ENCODE assay signal across 8 cellular contexts in genomic region chr17:28725166-28725659, GRCh38. TPM values are rescaled to one million over a fixed set of nuclear protein-coding genes. Genes with fewer than 3 reads are reported as not detected.
DNase-seq lines count a peak whose midpoint lies in the region; ATAC-seq and TF ChIP-seq lines count a peak whose summit lies in the region.

No MANE protein-coding gene starts in this region.

- peaks cover 0 to 4% (median 0%) of the 10 kb centered on the region in 5 experiments for H3K9me3 Mint-ChIP-seq in brain

- peak; percentile 76 for DNase-seq in A673 (ENCODE audit: low spot score)
- DNase-seq in lower lobe of right lung = no peak
- no peak for DNase-seq in Ammon's horn (ENCODE audit: low spot score)

- H2AFZ ChIP-seq in OCI-LY1 (ENCODE audit: low read length) = no peak overlapping the region

- CTCF ChIA-PET in A673 (lab: Charles Lee) = interaction anchor here (1.0 to 3.4 kb wide), 4 partner anchors 23 to 188 kb away, joined by 3 to 82 read pairs (median 8); no protein-coding TSS in a partner anchor

- H3K27ac Mint-ChIP-seq in brain = peak overlapping the region; percentile 79 to 92 (median 83)

- H3K79me2 ChIP-seq in OCI-LY1 (ENCODE audit: insufficient read depth, low read length) = peaks cover 15% of the 10 kb centered on the region

- POLR2A ChIA-PET in A673 (lab: Charles Lee; ENCODE audit: low non-redundant PET) = interaction anchor here (0.7 kb wide), 1 partner anchor 36 kb away, joined by 3 read pairs; no protein-coding TSS in a partner anchor

- H3K9me3 ChIP-seq in A673 (ENCODE audit: low read depth, low read length, poor library complexity, severe bottlenecking) = no peaks in the 10 kb centered on the region
- no peaks in the 10 kb centered on the region for H3K9me3 ChIP-seq in OCI-LY1 (ENCODE audit: low read length)
- H3K9me3 ChIP-seq in lower lobe of right lung = no peaks in the 10 kb centered on the region

- peak overlapping the region; percentile 59 for H3K4me3 ChIP-seq in A673 (ENCODE audit: low read depth, low read length, poor library complexity, severe bottlenecking)
- peak overlapping the region; percentile 83 for H3K4me3 ChIP-seq in GM12875 (ENCODE audit: low read depth, low read length)
- H3K4me3 ChIP-seq in OCI-LY1 (ENCODE audit: low read depth, low read length, poor library complexity, severe bottlenecking) = peak overlapping the region; percentile 66
- H3K4me3 ChIP-seq in lower lobe of right lung = peak overlapping the region; percentile 85

- H3K4me3 Mint-ChIP-seq in brain = peak overlapping the region; percentile 82 to 98 (median 85)

- H3K4me1 ChIP-seq in A673 (ENCODE audit: insufficient read depth, low read length, poor library complexity, severe bottlenecking) (peaks cover 48% of the 10 kb centered on the region), OCI-LY1 (ENCODE audit: insufficient read depth, low read length, severe bottlenecking) (peaks cover 64% of the 10 kb centered on the region), lower lobe of right lung (peaks cover 79% of the 10 kb centered on the region)

- peaks cover 20% of the 10 kb centered on the region for H3F3A ChIP-seq in OCI-LY1 (ENCODE audit: insufficient read depth, low read length)

- peaks cover 70% of the 10 kb centered on the region for H3K4me1 Mint-ChIP-seq in brain

- no peaks in the 10 kb centered on the region for H3K9me2 ChIP-seq in OCI-LY1 (ENCODE audit: low read depth, low read length)

- BruUV-seq in A673 (replicated peaks; lab: Mats Ljungman, UMichigan) = TSS peak; percentile 55

- H3K36me3 Mint-ChIP-seq in brain = peaks cover 35% of the 10 kb centered on the region

- H3K36me3 ChIP-seq in A673 (ENCODE audit: insufficient read depth, low read length, poor library complexity, severe bottlenecking) (peaks cover 49% of the 10 kb centered on the region), OCI-LY1 (ENCODE audit: insufficient read depth, low read length) (peaks cover 53% of the 10 kb centered on the region), lower lobe of right lung (peaks cover 39% of the 10 kb centered on the region)

- intact Hi-C loops in A673 (cut with micrococcal nuclease; ENCODE audit: unreplicated experiment) (loop anchor here (2.0 to 5.0 kb wide), 2 partner anchors 172 to 192 kb away; partner anchors contain the start of gene FLOT2), lower lobe of right lung (cut with DNase I) (no loop called here)

- ATAC-seq in lower lobe of right lung (no peak), HG02852 (IDR thresholded peaks at IDR 0.05; ENCODE audit: unreplicated experiment) (no peak), GM19351 (IDR thresholded peaks at IDR 0.05; ENCODE audit: unreplicated experiment) (no peak)

- no peak for TF ChIP-seq CTCF in A673 (conservative IDR thresholded peaks at IDR 0.05; ENCODE audit: low read depth, low read length)
- TF ChIP-seq CTCF in GM12875 (IDR thresholded peaks at IDR 0.05; ENCODE audit: borderline replicate concordance, insufficient read depth, low read depth, low read length) = 0 out of 2 replicates have a peak, but pooled peaks have one; percentile 17
- 0 out of 2 replicates have a peak, but pooled peaks have one; percentile 11 for TF ChIP-seq CTCF in OCI-LY1 (IDR thresholded peaks at IDR 0.05; ENCODE audit: low read length)
- TF ChIP-seq CTCF in brain (conservative IDR thresholded peaks at IDR 0.05) = peak in 1 of 2 experiments; percentile 11
- no peak for TF ChIP-seq CTCF in lower lobe of right lung (IDR thresholded peaks at IDR 0.05)

- peaks cover 19% of the 10 kb centered on the region for H3K27me3 Mint-ChIP-seq in brain

- no peaks in the 10 kb centered on the region for H4K20me1 ChIP-seq in OCI-LY1 (ENCODE audit: insufficient read depth, low read length)

- peak overlapping the region; percentile 79 for H3K27ac ChIP-seq in A673 (ENCODE audit: low read depth, low read length, poor library complexity, severe bottlenecking)
- H3K27ac ChIP-seq in OCI-LY1 (ENCODE audit: low read depth, low read length, poor library complexity, severe bottlenecking) = peak overlapping the region; percentile 89
- H3K27ac ChIP-seq in lower lobe of right lung = peak overlapping the region; percentile 81

- H3K27me3 ChIP-seq in A673 (replicated peaks; ENCODE audit: insufficient read depth, low read depth, low read length, poor library complexity) (no peaks in the 10 kb centered on the region), OCI-LY1 (ENCODE audit: insufficient read depth, low read length) (no peaks in the 10 kb centered on the region), lower lobe of right lung (ENCODE audit: low read depth) (no peaks in the 10 kb centered on the region)

- peak overlapping the region; percentile 87 for H3K4me2 ChIP-seq in OCI-LY1 (ENCODE audit: low read length)

- peak overlapping the region; percentile 73 for H3K9ac ChIP-seq in OCI-LY1 (ENCODE audit: low read length)

RNA-seq across cellular contexts. Expression of gene TLCD1, which starts 0.8 kb away (rescaled TPM):
- 3.8 and 7.8 TPM in 2 replicates for total RNA-seq in A673 (2021)
- polyA plus RNA-seq in brain (ENCODE audit: insufficient read depth, low read depth, low replicate concordance) = 7.0 TPM
- total RNA-seq in lower lobe of right lung = 19.8 TPM

RNA-seq across cellular contexts. Expression of gene NEK8, which starts 3.4 kb away (rescaled TPM):
- total RNA-seq in A673 (2021) = 3.9 and 4.2 TPM in 2 replicates
- polyA plus RNA-seq in brain (ENCODE audit: insufficient read depth, low read depth, low replicate concordance) = 2.1 TPM
- total RNA-seq in lower lobe of right lung = 11.3 TPM

RNA-seq across cellular contexts. Expression of gene RPL23A, which starts 5.4 kb away (rescaled TPM):
- 1,563 and 1,683 TPM in 2 replicates for total RNA-seq in A673 (2021)
- 1,609 TPM for polyA plus RNA-seq in brain (ENCODE audit: insufficient read depth, low read depth, low replicate concordance)
- total RNA-seq in lower lobe of right lung = 1,156 TPM

RNA-seq across cellular contexts. Expression of gene RAB34, which starts 7.5 kb away (rescaled TPM):
- 158 and 165 TPM in 2 replicates for total RNA-seq in A673 (2021)
- polyA plus RNA-seq in brain (ENCODE audit: insufficient read depth, low read depth, low replicate concordance) = 41.9 TPM
- total RNA-seq in lower lobe of right lung = 62.3 TPM

RNA-seq across cellular contexts. Expression of gene PROCA1, which starts 13.5 kb away (rescaled TPM):
- total RNA-seq in A673 (2021) = 4.6 and 7.8 TPM in 2 replicates
- 8.8 TPM for polyA plus RNA-seq in brain (ENCODE audit: insufficient read depth, low read depth, low replicate concordance)
- total RNA-seq in lower lobe of right lung = 4.4 TPM

Comparison
In these comparisons a context has a peak if more than half of its experiments do, and no peak if none do; other contexts are left out.
1. CTCF ChIP-seq: peak in GM12875 (single experiment) and OCI-LY1 (single experiment); none in A673 (single experiment) and lower lobe of right lung (single experiment).
2. Peak in every context shown above with its lines, with median percentiles within 50 percentile points of each other: H3K27ac ChIP-seq and H3K4me3 ChIP-seq.